Comparison of ENCODE assay signal across 32 cellular contexts in the genomic region with DNA sequence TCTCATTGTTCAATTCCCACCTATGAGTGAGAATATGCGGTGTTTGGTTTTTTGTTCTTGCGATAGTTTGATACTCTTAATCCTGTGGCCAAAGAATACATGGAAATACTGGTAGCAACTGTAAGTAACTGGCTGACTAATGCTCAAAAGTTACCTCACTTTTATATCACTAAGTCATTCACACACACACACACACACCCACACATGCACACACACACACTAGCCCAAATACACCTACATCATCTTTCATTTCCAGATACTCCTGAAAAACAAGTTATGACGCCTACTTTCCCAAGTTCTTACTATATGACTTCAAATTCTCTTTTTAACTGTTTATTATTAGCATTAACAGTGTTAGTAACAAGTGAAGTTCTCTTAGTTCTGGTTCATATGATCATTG.
"Had no signal": no experiment of that assay in that cellular context is flagged by ENCODE, and none has a peak within 500 bp of the region (broad histone marks: within the 10 kb centered on the region; RNA-seq: fewer than 3 reads in every experiment).

No MANE protein-coding gene starts in this region.

- H3K9me3 ChIP-seq: adrenal gland, body of pancreas, colonic mucosa, esophagus squamous epithelium had no signal

- H3K27ac Mint-ChIP-seq: activated CD4-positive, alpha-beta memory T cell treated with anti-CD3 and anti-CD28 coated beads, Interleukin-2, amount 10 ng/mL, durations not matched to agents 7 days and 5 days; activated CD4-positive, alpha-beta T cell treated with anti-CD3 and anti-CD28 coated beads for 36 hours; activated CD4-positive, alpha-beta T cell treated with anti-CD3 and anti-CD28 coated beads, Interleukin-2, amount 10 ng/mL, durations not matched to agents 24 days and 14 days; activated naive CD4-positive, alpha-beta T cell treated with anti-CD3 and anti-CD28 coated beads for 36 hours; activated naive CD4-positive, alpha-beta T cell treated with anti-CD3 and anti-CD28 coated beads, Interleukin-2, amount 50 U/mL, for 24 hours; activated naive CD8-positive, alpha-beta T cell treated with anti-CD3 and anti-CD28 coated beads for 36 hours; activated naive CD8-positive, alpha-beta T cell treated with anti-CD3 and anti-CD28 coated beads, Interleukin-2, amount 50 U/mL, for 24 hours; activated T-helper 1 cell treated with anti-CD3 and anti-CD28 coated beads, Interleukin-12 subunit alpha, Interleukin-12 subunit beta, Interleukin-2, Interleukin-4 antibody, amounts not matched to agents 30 ng/mL and 10 ng/mL and 1 ng/mL, durations not matched to agents 14 hours and 24 hours and 36 hours; activated T-helper 2 cell treated with anti-CD3 and anti-CD28 coated beads, Interferon-gamma antibody, Interleukin-2, Interleukin-4, amounts not matched to agents 10 μg/mL and 5 μg/mL and 100 μg/mL, durations not matched to agents 14 hours and 24 hours and 36 hours had no signal

- H3K27me3 ChIP-seq: adrenal gland, body of pancreas, cardiac muscle cell, colonic mucosa had no signal

- ATAC-seq: activated CD4-positive, alpha-beta T cell treated with anti-CD3 and anti-CD28 coated beads for 36 hours; activated naive CD8-positive, alpha-beta T cell treated with anti-CD3 and anti-CD28 coated beads, Interleukin-2, amount 50 U/mL, for 24 hours; activated T-cell treated with anti-CD3 and anti-CD28 coated beads, Interleukin-2, amount 50 U/mL, for 4 hours; body of pancreas; heart right ventricle had no signal

- H3K79me2 ChIP-seq: hepatocyte had no signal

- H2AFZ ChIP-seq: hepatocyte had no signal

- H3K4me3 Mint-ChIP-seq: activated CD4-positive, alpha-beta memory T cell treated with anti-CD3 and anti-CD28 coated beads, Interleukin-2, amount 10 ng/mL, durations not matched to agents 7 days and 5 days; activated CD4-positive, alpha-beta T cell treated with anti-CD3 and anti-CD28 coated beads for 36 hours; activated CD4-positive, alpha-beta T cell treated with anti-CD3 and anti-CD28 coated beads, Interleukin-2, amount 10 ng/mL, durations not matched to agents 24 days and 14 days; activated naive CD4-positive, alpha-beta T cell treated with anti-CD3 and anti-CD28 coated beads for 36 hours; activated naive CD4-positive, alpha-beta T cell treated with anti-CD3 and anti-CD28 coated beads, Interleukin-2, amount 50 U/mL, for 24 hours; activated naive CD8-positive, alpha-beta T cell treated with anti-CD3 and anti-CD28 coated beads for 36 hours; activated naive CD8-positive, alpha-beta T cell treated with anti-CD3 and anti-CD28 coated beads, Interleukin-2, amount 50 U/mL, for 24 hours; activated T-cell treated with anti-CD3 and anti-CD28 coated beads, Interleukin-2, amount 50 U/mL, for 4 hours; activated T-helper 1 cell treated with anti-CD3 and anti-CD28 coated beads, Interleukin-12 subunit alpha, Interleukin-12 subunit beta, Interleukin-2, Interleukin-4 antibody, amounts not matched to agents 30 ng/mL and 10 ng/mL and 1 ng/mL, durations not matched to agents 14 hours and 24 hours and 36 hours had no signal

- H3K9me3 Mint-ChIP-seq: activated CD4-positive, alpha-beta T cell treated with anti-CD3 and anti-CD28 coated beads, Interleukin-2, amount 10 ng/mL, durations not matched to agents 24 days and 14 days; activated naive CD4-positive, alpha-beta T cell treated with anti-CD3 and anti-CD28 coated beads for 36 hours; activated naive CD8-positive, alpha-beta T cell treated with anti-CD3 and anti-CD28 coated beads for 36 hours; activated T-cell treated with anti-CD3 and anti-CD28 coated beads, Interleukin-2, amount 50 U/mL, for 4 hours; activated T-helper 1 cell treated with anti-CD3 and anti-CD28 coated beads, Interleukin-12 subunit alpha, Interleukin-12 subunit beta, Interleukin-2, Interleukin-4 antibody, amounts not matched to agents 30 ng/mL and 10 ng/mL and 1 ng/mL, durations not matched to agents 14 hours and 24 hours and 36 hours; activated T-helper 2 cell treated with anti-CD3 and anti-CD28 coated beads, Interferon-gamma antibody, Interleukin-2, Interleukin-4, amounts not matched to agents 10 μg/mL and 5 μg/mL and 100 μg/mL, durations not matched to agents 14 hours and 24 hours and 36 hours had no signal

- H3K4me1 ChIP-seq: adrenal gland, body of pancreas, colonic mucosa, esophagus squamous epithelium, heart right ventricle had no signal

- H3K27ac ChIP-seq: adrenal gland, body of pancreas, cardiac muscle cell, colonic mucosa, esophagus squamous epithelium, heart right ventricle, hepatocyte had no signal

- H3K36me3 Mint-ChIP-seq: activated naive CD4-positive, alpha-beta T cell treated with anti-CD3 and anti-CD28 coated beads, Interleukin-2, amount 50 U/mL, for 24 hours; activated naive CD8-positive, alpha-beta T cell treated with anti-CD3 and anti-CD28 coated beads for 36 hours had no signal

- H3K4me1 Mint-ChIP-seq: activated CD4-positive, alpha-beta memory T cell treated with anti-CD3 and anti-CD28 coated beads, Interleukin-2, amount 10 ng/mL, durations not matched to agents 7 days and 5 days; activated CD4-positive, alpha-beta T cell treated with anti-CD3 and anti-CD28 coated beads for 36 hours; activated CD4-positive, alpha-beta T cell treated with anti-CD3 and anti-CD28 coated beads, Interleukin-2, amount 10 ng/mL, durations not matched to agents 24 days and 14 days; activated naive CD4-positive, alpha-beta T cell treated with anti-CD3 and anti-CD28 coated beads, Interleukin-2, amount 50 U/mL, for 24 hours; activated naive CD8-positive, alpha-beta T cell treated with anti-CD3 and anti-CD28 coated beads for 36 hours; activated naive CD8-positive, alpha-beta T cell treated with anti-CD3 and anti-CD28 coated beads, Interleukin-2, amount 50 U/mL, for 24 hours had no signal

- H3K36me3 ChIP-seq: adrenal gland, cardiac muscle cell, colonic mucosa, esophagus squamous epithelium, heart right ventricle had no signal

- H3K4me3 ChIP-seq: adrenal gland, body of pancreas, cardiac muscle cell, colonic mucosa, esophagus squamous epithelium, heart right ventricle, hepatocyte had no signal

- H3K4me2 ChIP-seq: hepatocyte had no signal

- DNase-seq: activated CD4-positive, alpha-beta memory T cell treated with anti-CD3 and anti-CD28 coated beads, Interleukin-2, amount 10 ng/mL, durations not matched to agents 7 days and 5 days; activated CD4-positive, alpha-beta T cell treated with anti-CD3 and anti-CD28 coated beads for 36 hours; activated CD4-positive, alpha-beta T cell treated with anti-CD3 and anti-CD28 coated beads, Interleukin-2, amount 10 ng/mL, durations not matched to agents 24 days and 14 days; activated CD4-positive, alpha-beta T cell treated with anti-CD3 and anti-CD28 coated beads, Interleukin-2, amount 50 U/mL, for 4 hours; activated CD4-positive, CD25-positive, alpha-beta regulatory T cell; activated CD4-positive, CD25-positive, alpha-beta regulatory T cell treated with anti-CD3 and anti-CD28 coated beads, Interleukin-2, amount 50 U/mL, for 72 hours; activated CD8-positive, alpha-beta memory T cell treated with anti-CD3 and anti-CD28 coated beads, Interleukin-2, amount 50 U/mL, for 48 hours; activated effector memory CD4-positive, alpha-beta T cell treated with anti-CD3 and anti-CD28 coated beads, Interleukin-2, amount 50 U/mL, for 16 hours; activated naive CD4-positive, alpha-beta T cell treated with anti-CD3 and anti-CD28 coated beads for 36 hours; activated naive CD8-positive, alpha-beta T cell treated with anti-CD3 and anti-CD28 coated beads for 36 hours; activated naive CD8-positive, alpha-beta T cell treated with anti-CD3 and anti-CD28 coated beads, Interleukin-2, amount 50 U/mL, for 24 hours; activated T-cell treated with anti-CD3 and anti-CD28 coated beads for 4 hours; activated T-cell treated with anti-CD3 and anti-CD28 coated beads, Interleukin-2, amount 50 U/mL, for 4 hours; adrenal gland; amygdala; aorta; body of pancreas; central memory CD4-positive, alpha-beta T cell; cerebellar nuclear complex; colonic mucosa; effector CD8-positive, alpha-beta T cell; erythroblast; esophagus squamous epithelium; foreskin fibroblast; glutamatergic neuron; heart right ventricle; T-helper 2 cell had no signal
